In genomic region chr17:65143899-65144590, GRCh38 we compare ENCODE assay signal across 1 cellular context.
TF ChIP-seq lines count a peak whose summit lies in the region.

No MANE protein-coding gene starts in this region.

TF ChIP-seq in SK-N-SH, 30 proteins besides CTCF, POLR2A, EP300 and RAD21 (continued from another document):
- TF ChIP-seq MAX (IDR thresholded peaks at IDR 0.05; ENCODE audit: low read depth) (no peak), RFX5 (IDR thresholded peaks at IDR 0.05; ENCODE audit: low read length) (no peak)
